ENCODE assay signal across 17 cellular contexts in genomic region chr3:173139512-173139911, GRCh38. TPM values are rescaled to one million over a fixed set of nuclear protein-coding genes. Genes with fewer than 3 reads are reported as not detected.
"Had no signal": no experiment of that assay in that cellular context is flagged by ENCODE, and none has a peak within 500 bp of the region (broad histone marks: within the 10 kb centered on the region; RNA-seq: fewer than 3 reads in every experiment).

No MANE protein-coding gene starts in this region.

RNA-seq across cellular contexts. Expression of gene SPATA16, which starts 1.5 kb away (rescaled TPM):
- total RNA-seq: naive thymus-derived CD8-positive, alpha-beta T cell; natural killer cell treated with Interleukin-12 subunit alpha and Interleukin-12 subunit beta and Interleukin-15 and Interleukin-18, amount 100 ng/mL, for 72 hours; neural crest cell; omental fat pad; osteocyte; pancreas; posterior vena cava; pulmonary artery endothelial cell; right atrium auricular region; sciatic nerve; smooth muscle cell; spleen; suprapubic skin; transverse colon; upper lobe of right lung; urinary bladder; uterus had no signal
- polyA plus RNA-seq: naive thymus-derived CD8-positive, alpha-beta T cell; pancreas; smooth muscle cell; spleen; urinary bladder had no signal
